ENCODE assay signal across 27 cellular contexts in genomic region chr14:98786456-98786855, GRCh38.
"Had no signal": no experiment of that assay in that cellular context is flagged by ENCODE, and none has a peak within 500 bp of the region (broad histone marks: within the 10 kb centered on the region; RNA-seq: fewer than 3 reads in every experiment).

No MANE protein-coding gene starts in this region.

- DNase-seq: activated B cell treated with CpG ODN at 0.5 μM for 24 hours; activated CD4-positive, alpha-beta memory T cell treated with anti-CD3 and anti-CD28 coated beads for 36 hours; activated CD4-positive, alpha-beta T cell treated with anti-CD3 and anti-CD28 coated beads for 4 hours; activated CD4-positive, alpha-beta T cell treated with anti-CD3 and anti-CD28 coated beads, Interleukin-2, amount 10 ng/mL, durations not matched to agents 24 days and 14 days; activated CD4-positive, alpha-beta T cell treated with anti-CD3 and anti-CD28 coated beads, Interleukin-2, amount 50 U/mL, for 1 hour; activated CD4-positive, alpha-beta T cell treated with anti-CD3 and anti-CD28 coated beads, Interleukin-2, amount 50 U/mL, for 4 hours; activated CD4-positive, CD25-positive, alpha-beta regulatory T cell treated with anti-CD3 and anti-CD28 coated beads, Interleukin-2, amount 50 U/mL, for 72 hours; activated CD8-positive, alpha-beta memory T cell treated with anti-CD3 and anti-CD28 coated beads, Interleukin-2, amount 50 U/mL, for 4 hours; activated CD8-positive, alpha-beta T cell treated with anti-CD3 and anti-CD28 coated beads for 36 hours; activated effector memory CD4-positive, alpha-beta T cell treated with anti-CD3 and anti-CD28 coated beads, Interleukin-2, amount 50 U/mL, for 16 hours; activated gamma-delta T cell treated with Interleukin-2 at 50 U/mL for 16 hours; activated naive CD4-positive, alpha-beta T cell; activated naive CD4-positive, alpha-beta T cell treated with anti-CD3 and anti-CD28 coated beads for 36 hours; activated naive CD4-positive, alpha-beta T cell treated with anti-CD3 and anti-CD28 coated beads, Interleukin-2, amount 50 U/mL, for 16 hours; activated naive CD8-positive, alpha-beta T cell treated with anti-CD3 and anti-CD28 coated beads for 36 hours; activated T-cell treated with anti-CD3 and anti-CD28 coated beads for 4 hours; activated T-cell treated with anti-CD3 and anti-CD28 coated beads, Interleukin-2, amount 50 U/mL, for 1 hour; activated T-cell treated with anti-CD3 and anti-CD28 coated beads, Interleukin-2, amount 50 U/mL, for 4 hours; activated T-cell treated with anti-CD3 and anti-CD28 coated beads, Interleukin-2, amount 50 U/mL, for 72 hours; adrenal gland; amniotic stem cell; aorta; body of pancreas; brain microvascular endothelial cell; central memory CD4-positive, alpha-beta T cell; T-helper 17 cell; T1000 had no signal
